In the genomic region with DNA sequence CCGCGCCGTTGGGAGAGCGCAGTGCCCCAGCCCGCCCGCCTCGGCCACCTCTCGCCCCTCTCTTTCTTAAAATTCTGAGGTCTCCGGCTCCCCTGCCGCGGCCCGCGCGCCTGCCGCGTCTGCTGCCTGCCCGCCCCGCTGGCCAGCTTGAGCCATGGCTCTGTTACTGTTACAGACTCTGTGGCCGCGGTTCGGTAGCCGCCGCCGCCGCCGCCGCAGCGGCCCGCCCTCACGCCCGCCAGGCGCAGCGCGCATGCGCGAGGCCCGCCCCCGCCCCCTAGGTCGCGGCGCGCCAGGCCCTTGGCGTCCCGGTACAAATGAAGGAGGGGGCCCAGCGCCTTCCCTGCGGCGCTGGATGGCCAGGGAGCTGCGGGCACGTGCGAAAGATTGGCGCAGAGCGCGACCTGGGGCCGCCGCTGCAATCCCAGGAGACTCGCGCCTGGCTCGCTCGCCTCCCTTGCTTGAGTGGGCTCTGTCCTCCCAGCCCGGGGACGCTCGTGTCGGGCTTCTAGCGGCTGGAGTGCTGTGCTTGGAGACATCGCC, we compare ENCODE assay signal across 8 cellular contexts. TPM values are rescaled to one million over a fixed set of nuclear protein-coding genes. Genes with fewer than 3 reads are reported as not detected.
A peak's percentile ranks its signal among the peaks of the same experiment; 100 is the strongest.
DNase-seq lines count a peak whose midpoint lies in the region; ATAC-seq and TF ChIP-seq lines count a peak whose summit lies in the region.

ONECUT1 (minus strand) TSS at position 171 of the 543 bp plus-strand sequence. CDS start 452 bp downstream, outside the sequence.

- peaks cover 4% of the 10 kb centered on the region for H3K9me3 Mint-ChIP-seq in activated B cell treated with CpG ODN at 0.5 μM for 24 hours

- no peak for TF ChIP-seq CTCF in activated B cell treated with CpG ODN at 0.5 μM for 24 hours (IDR thresholded peaks at IDR 0.05)
- TF ChIP-seq CTCF in mucosa of descending colon (IDR thresholded peaks at IDR 0.05): no peak

- peak; percentile 81 for DNase-seq in activated effector memory CD4-positive, alpha-beta T cell treated with anti-CD3 and anti-CD28 coated beads, Interleukin-2, amount 50 U/mL, for 16 hours
- DNase-seq in activated effector memory CD4-positive, alpha-beta T cell treated with Interleukin-2 at 50 U/mL for 16 hours: no peak
- DNase-seq in NCI-H1694 (lab: John Stamatoyannopoulos, UW): peak; percentile 21
- peak; percentile 74 for DNase-seq in activated B cell treated with CpG ODN at 0.5 μM for 24 hours
- DNase-seq in mucosa of descending colon: peak; percentile 47 to 72 (median 50)

- no peaks in the 10 kb centered on the region for H3K36me3 Mint-ChIP-seq in activated B cell treated with CpG ODN at 0.5 μM for 24 hours (ENCODE audit: low read depth)

- CTCF ChIA-PET in activated B cell treated with CpG ODN at 0.5 μM for 24 hours (lab: Charles Lee): interaction anchor here (0.7 kb wide), 1 partner anchor 10 kb away, joined by 4 read pairs; no protein-coding TSS in a partner anchor

- H3K36me3 ChIP-seq in endocrine pancreas (ENCODE audit: control insufficient read depth, insufficient read depth, low read length): no peaks in the 10 kb centered on the region
- no peaks in the 10 kb centered on the region for H3K36me3 ChIP-seq in mucosa of descending colon (ENCODE audit: low read depth)
- H3K36me3 ChIP-seq in stomach smooth muscle (ENCODE audit: control insufficient read depth in 2 of 2, insufficient read depth in 2 of 2, low read length in 2 of 2): no peaks in the 10 kb centered on the region

- H3K4me3 ChIP-seq in endocrine pancreas (ENCODE audit: control insufficient read depth, insufficient read depth, low read length) (no peak within 1 kb of the TSS), mucosa of descending colon (no peak within 1 kb of the TSS), stomach smooth muscle (ENCODE audit: low read length in 2 of 2) (peak within 1 kb of the TSS; percentile 59 to 72)

- H3K27me3 ChIP-seq in endocrine pancreas (ENCODE audit: control insufficient read depth, insufficient read depth, low read length) (peaks cover 6% of the 10 kb centered on the region), stomach smooth muscle (ENCODE audit: control insufficient read depth in 1 of 2, insufficient read depth in 2 of 2, low read length in 2 of 2) (peaks cover 67 to 90% of the 10 kb centered on the region in 2 donors)

- H3K27ac Mint-ChIP-seq in activated B cell treated with CpG ODN at 0.5 μM for 24 hours: no peak within 1 kb of the TSS

- peak within 1 kb of the TSS; percentile 75 for H3K4me3 Mint-ChIP-seq in activated B cell treated with CpG ODN at 0.5 μM for 24 hours

- ATAC-seq in HG02642 (IDR thresholded peaks at IDR 0.05; ENCODE audit: poor library complexity, unreplicated experiment) (peak; percentile 82), activated B cell treated with CpG ODN at 0.5 μM for 24 hours (ENCODE audit: low read depth) (peak; percentile 73), mucosa of descending colon (no peak)

- POLR2A ChIA-PET in activated B cell treated with CpG ODN at 0.5 μM for 24 hours (lab: Charles Lee): no interaction called here

- intact Hi-C loops in activated B cell treated with CpG ODN at 0.5 μM for 24 hours (cut with micrococcal nuclease): loop anchor here (1.0 kb wide), 1 partner anchor 8 kb away; no protein-coding TSS in a partner anchor
- intact Hi-C loops in mucosa of descending colon (cut with DNase I, micrococcal nuclease): no loop called here

- peaks cover 29% of the 10 kb centered on the region for H3K4me1 Mint-ChIP-seq in activated B cell treated with CpG ODN at 0.5 μM for 24 hours

- no peak within 1 kb of the TSS for H3K27ac ChIP-seq in stomach smooth muscle (ENCODE audit: low read length)

- H3K27me3 Mint-ChIP-seq in activated B cell treated with CpG ODN at 0.5 μM for 24 hours: peaks cover 64% of the 10 kb centered on the region

- H3K9ac ChIP-seq in endocrine pancreas (ENCODE audit: control insufficient read depth, insufficient read depth, low read length) (peak within 1 kb of the TSS; percentile 10), stomach smooth muscle (ENCODE audit: low read length in 2 of 2) (no peak within 1 kb of the TSS)

- H3K9me3 ChIP-seq in endocrine pancreas (ENCODE audit: control insufficient read depth, low read length) (no peaks in the 10 kb centered on the region), mucosa of descending colon (no peaks in the 10 kb centered on the region), stomach smooth muscle (ENCODE audit: control insufficient read depth in 2 of 2, low read length in 2 of 2) (no peaks in the 10 kb centered on the region)

- H3K4me1 ChIP-seq in endocrine pancreas (ENCODE audit: control insufficient read depth, insufficient read depth, low read length) (no peaks in the 10 kb centered on the region), mucosa of descending colon (ENCODE audit: low read depth) (peaks cover 19% of the 10 kb centered on the region), stomach smooth muscle (ENCODE audit: control insufficient read depth, insufficient read depth, low read length) (peaks cover 40% of the 10 kb centered on the region)

RNA-seq across cellular contexts. Expression of gene ONECUT1, which starts in this region (rescaled TPM):
- 0.44 TPM in 1 of 2 replicates, not detected in the other for total RNA-seq in activated B cell treated with CpG ODN at 0.5 μM for 24 hours
- not detected for total RNA-seq in mucosa of descending colon

Comparison
In these comparisons a context has a peak if more than half of its experiments do, and no peak if none do; other contexts are left out.
1. Peak in DNase-seq and ATAC-seq in activated B cell treated with CpG ODN at 0.5 μM for 24 hours; RNA of the gene not detected or under 1 TPM.
2. Peak in DNase-seq in mucosa of descending colon; RNA of the gene not detected or under 1 TPM.
3. H3K4me3 ChIP-seq: peak in stomach smooth muscle (2 of 2); none in endocrine pancreas (single experiment) and mucosa of descending colon (single experiment).